Comparison of ENCODE assay signal across 8 cellular contexts in genomic region chr11:62123669-62124185, GRCh38. TPM values are rescaled to one million over a fixed set of nuclear protein-coding genes. Genes with fewer than 3 reads are reported as not detected.
DNase-seq lines count a peak whose midpoint lies in the region; ATAC-seq and TF ChIP-seq lines count a peak whose summit lies in the region.

Gene INCENP (plus strand): TSS chr11:62124011. CDS start chr11:62128162, 4,151 bp downstream.

- DNase-seq in GM04503 (ENCODE audit: low read depth) (peak; percentile 95), HFF-Myc (ENCODE audit: extremely low read depth, low read depth) (peak; percentile 92), NAMALWA (ENCODE audit: low spot score) (peak; percentile 99), SK-N-DZ (ENCODE audit: low spot score) (peak; percentile 98), substantia nigra (lab: John Stamatoyannopoulos, UW) (peak; percentile 71 to 98 (median 94))
- peak; percentile 98 for DNase-seq in activated naive CD4-positive, alpha-beta T cell treated with anti-CD3 and anti-CD28 coated beads for 36 hours

- peaks cover 29% of the 10 kb centered on the region for H3K4me1 Mint-ChIP-seq in activated naive CD4-positive, alpha-beta T cell treated with anti-CD3 and anti-CD28 coated beads for 36 hours (ENCODE audit: low read depth)

- peak within 1 kb of the TSS in 3 of 4 donors; percentile 65 to 79 (median 68) for H3K27ac ChIP-seq in gastroesophageal sphincter
- peak within 1 kb of the TSS; percentile 58 for H3K27ac ChIP-seq in neutrophil
- H3K27ac ChIP-seq in substantia nigra (ENCODE audit: low read depth, low read length, poor library complexity, severe bottlenecking) = peak within 1 kb of the TSS; percentile 76

- H3K36me3 ChIP-seq in gastroesophageal sphincter (peaks cover 0 to 8% of the 10 kb centered on the region in 2 donors), neutrophil (peaks cover 8% of the 10 kb centered on the region)

- ATAC-seq in gastroesophageal sphincter = peak; percentile 100

- intact Hi-C loops in activated naive CD4-positive, alpha-beta T cell treated with anti-CD3 and anti-CD28 coated beads for 36 hours (cut with micrococcal nuclease) = loop anchor here (1.0 to 5.0 kb wide), 3 partner anchors 11 to 331 kb away; partner anchors contain the start of genes FEN1 and TMEM258

- TF ChIP-seq CTCF in HFF-Myc (IDR thresholded peaks at IDR 0.05; ENCODE audit: low read depth, low read length, missing control alignments) (no peak), gastroesophageal sphincter (IDR thresholded peaks at IDR 0.05) (peak in 2 of 4 experiments; percentile 15 to 20), neutrophil (IDR thresholded peaks at IDR 0.05) (peak; percentile 47)

- H3K27me3 ChIP-seq in gastroesophageal sphincter (no peaks in the 10 kb centered on the region), neutrophil (no peaks in the 10 kb centered on the region)

- H3K9me3 ChIP-seq in gastroesophageal sphincter (no peaks in the 10 kb centered on the region), neutrophil (no peaks in the 10 kb centered on the region)

- peak within 1 kb of the TSS; percentile 82 for H3K4me3 Mint-ChIP-seq in activated naive CD4-positive, alpha-beta T cell treated with anti-CD3 and anti-CD28 coated beads for 36 hours

- CTCF ChIA-PET in activated naive CD4-positive, alpha-beta T cell treated with anti-CD3 and anti-CD28 coated beads for 36 hours (lab: Charles Lee) = interaction anchor here (0.5 to 1.2 kb wide), 5 partner anchors 12 to 225 kb away, joined by 3 to 4 read pairs (median 3); no protein-coding TSS in a partner anchor

- no peaks in the 10 kb centered on the region for H3K9me3 Mint-ChIP-seq in activated naive CD4-positive, alpha-beta T cell treated with anti-CD3 and anti-CD28 coated beads for 36 hours

- H3K4me1 ChIP-seq in gastroesophageal sphincter (peaks cover 0 to 22% (median 9%) of the 10 kb centered on the region in 3 donors), neutrophil (ENCODE audit: control insufficient read depth in 1 of 2, insufficient read depth in 1 of 2, low read depth in 1 of 2, low read length in 1 of 2) (peaks cover 22 to 27% of the 10 kb centered on the region in 2 experiments)

- TF ChIP-seq POLR2A in gastroesophageal sphincter (IDR thresholded peaks at IDR 0.05) = no peak

- H3K27ac Mint-ChIP-seq in activated naive CD4-positive, alpha-beta T cell treated with anti-CD3 and anti-CD28 coated beads for 36 hours = peak within 1 kb of the TSS; percentile 83

- 0 to 2% methylated on average over 8 to 10 of the region's 39 CpGs for WGBS in gastroesophageal sphincter (ENCODE audit: low coverage in 1 of 2), 2 donors

- H3K27me3 Mint-ChIP-seq in activated naive CD4-positive, alpha-beta T cell treated with anti-CD3 and anti-CD28 coated beads for 36 hours (ENCODE audit: low read depth) = no peaks in the 10 kb centered on the region

- H3K36me3 Mint-ChIP-seq in activated naive CD4-positive, alpha-beta T cell treated with anti-CD3 and anti-CD28 coated beads for 36 hours (ENCODE audit: low read depth) = peaks cover 17% of the 10 kb centered on the region

- H3K4me3 ChIP-seq in HFF-Myc (replicated peaks; ENCODE audit: low read depth, low read length) = peak within 1 kb of the TSS; percentile 94
- peak within 1 kb of the TSS; percentile 51 to 86 for H3K4me3 ChIP-seq in gastroesophageal sphincter
- peak within 1 kb of the TSS; percentile 98 to 100 for H3K4me3 ChIP-seq in neutrophil (ENCODE audit: low read depth in 1 of 2, low read length in 1 of 2)

- no peak for TF ChIP-seq EP300 in gastroesophageal sphincter (IDR thresholded peaks at IDR 0.05)

RNA-seq across cellular contexts. Expression of gene INCENP, which starts in this region (rescaled TPM):
- 69.9 and 74.7 TPM in 2 replicates for polyA plus RNA-seq in SK-N-DZ (2014; cell fraction: cytosol; rRNA removed)
- 102 TPM in 2 replicates for polyA plus RNA-seq in SK-N-DZ (2014; cell fraction: nucleus; rRNA removed)
- total RNA-seq in activated naive CD4-positive, alpha-beta T cell treated with anti-CD3 and anti-CD28 coated beads for 36 hours = 100 to 1,000 TPM; 156 to 161 TPM
- total RNA-seq in gastroesophageal sphincter = 10 to 100 TPM; 10.5 to 28.3 (median 16.8) TPM

Comparison
In these comparisons a context has a peak if more than half of its experiments do, and no peak if none do; other contexts are left out.
1. Peak in every context shown above with its lines: DNase-seq, ATAC-seq, H3K4me3 ChIP-seq and H3K27ac ChIP-seq.
2. RNA of gene INCENP (total RNA-seq): 156 to 161 TPM in activated naive CD4-positive, alpha-beta T cell treated with anti-CD3 and anti-CD28 coated beads for 36 hours; 10.5 to 28.3 TPM in gastroesophageal sphincter; every median in the first group is over 4 times any median in the second.